Comparison of ENCODE assay signal across 1 cellular context in genomic region chr5:173274771-173275170, GRCh38.
"Had no signal": no experiment of that assay in that cellular context is flagged by ENCODE, and none has a peak within 500 bp of the region (broad histone marks: within the 10 kb centered on the region; RNA-seq: fewer than 3 reads in every experiment).

No MANE protein-coding gene starts in this region.

- H3K4me3 ChIP-seq: MG63 had no signal

- H3K36me3 ChIP-seq: MG63 had no signal
